ENCODE assay signal across 29 cellular contexts in genomic region chr14:77549451-77549850, GRCh38. TPM values are rescaled to one million over a fixed set of nuclear protein-coding genes. Genes with fewer than 3 reads are reported as not detected.
"Had no signal": no experiment of that assay in that cellular context is flagged by ENCODE, and none has a peak within 500 bp of the region (broad histone marks: within the 10 kb centered on the region; RNA-seq: fewer than 3 reads in every experiment).

No MANE protein-coding gene starts in this region.

- H3K4me1 Mint-ChIP-seq: nephron; stimulated activated effector memory CD8-positive, alpha-beta T cell treated with anti-CD3 and anti-CD28 coated beads, Interleukin-12 subunit alpha, Interleukin-12 subunit beta, amount 100 ng/mL, for 72 hours had no signal

- H3K9me3 Mint-ChIP-seq: central memory CD8-positive, alpha-beta T cell; dendritic cell treated with granulocyte-macrophage colony-stimulating factor and Interleukin-4, amounts not matched to agents 40 ng/mL and 50 ng/mL, for 4 days; naive thymus-derived CD4-positive, alpha-beta T cell; nephron; stimulated activated effector memory CD8-positive, alpha-beta T cell treated with anti-CD3 and anti-CD28 coated beads, Interleukin-12 subunit alpha, Interleukin-12 subunit beta, amount 100 ng/mL, for 72 hours had no signal

- H3K27ac ChIP-seq: colonic mucosa, esophagus muscularis mucosa, foreskin keratinocyte, gastroesophageal sphincter, heart left ventricle, hepatocyte, lower lobe of right lung, pancreas, right lobe of liver, stomach, thyroid gland, upper lobe of left lung had no signal

- H3K4me3 Mint-ChIP-seq: central memory CD8-positive, alpha-beta T cell; dendritic cell treated with granulocyte-macrophage colony-stimulating factor and Interleukin-4, amounts not matched to agents 40 ng/mL and 50 ng/mL, for 4 days; naive thymus-derived CD4-positive, alpha-beta T cell; nephron; stimulated activated effector memory CD8-positive, alpha-beta T cell treated with anti-CD3 and anti-CD28 coated beads, Interleukin-12 subunit alpha, Interleukin-12 subunit beta, amount 100 ng/mL, for 72 hours had no signal

- ATAC-seq: foreskin keratinocyte; gastroesophageal sphincter; heart left ventricle; left colon; left ventricle myocardium superior; lower lobe of right lung; naive thymus-derived CD4-positive, alpha-beta T cell; pancreas; right lobe of liver; stimulated activated effector memory CD8-positive, alpha-beta T cell treated with anti-CD3 and anti-CD28 coated beads, Interleukin-12 subunit alpha, Interleukin-12 subunit beta, amount 100 ng/mL, for 72 hours had no signal

- H3K4me3 ChIP-seq: colonic mucosa, esophagus muscularis mucosa, gastroesophageal sphincter, heart left ventricle, hepatocyte, lower lobe of right lung, pancreas, right lobe of liver, smooth muscle cell, stomach, thyroid gland, upper lobe of left lung had no signal

- H3K79me2 ChIP-seq: hepatocyte had no signal

- H3K4me1 ChIP-seq: colonic mucosa, foreskin keratinocyte, gastroesophageal sphincter, pancreas, right lobe of liver, stomach, thyroid gland had no signal

- H2AFZ ChIP-seq: hepatocyte had no signal

- H3K27me3 ChIP-seq: colonic mucosa, esophagus muscularis mucosa, foreskin keratinocyte, gastroesophageal sphincter, heart left ventricle, hepatocyte, pancreas, right lobe of liver, stomach, thyroid gland, upper lobe of left lung had no signal

- H3K36me3 ChIP-seq: colonic mucosa had no signal

- H3K27me3 Mint-ChIP-seq: central memory CD8-positive, alpha-beta T cell; dendritic cell treated with granulocyte-macrophage colony-stimulating factor and Interleukin-4, amounts not matched to agents 40 ng/mL and 50 ng/mL, for 4 days; naive thymus-derived CD4-positive, alpha-beta T cell had no signal

- H3K4me2 ChIP-seq: hepatocyte, smooth muscle cell had no signal

- H3K27ac Mint-ChIP-seq: dendritic cell treated with granulocyte-macrophage colony-stimulating factor and Interleukin-4, amounts not matched to agents 40 ng/mL and 50 ng/mL, for 4 days; naive thymus-derived CD4-positive, alpha-beta T cell; nephron; stimulated activated effector memory CD8-positive, alpha-beta T cell treated with anti-CD3 and anti-CD28 coated beads, Interleukin-12 subunit alpha, Interleukin-12 subunit beta, amount 100 ng/mL, for 72 hours had no signal

- DNase-seq: colonic mucosa; effector CD8-positive, alpha-beta T cell; foreskin keratinocyte; heart left ventricle; left colon; left ventricle myocardium superior; lower lobe of right lung; naive thymus-derived CD4-positive, alpha-beta T cell; occipital lobe; pancreas; right lobe of liver; stimulated activated CD4-positive, alpha-beta T cell treated with anti-CD3 and anti-CD28 coated beads, Interleukin-12 subunit alpha, Interleukin-12 subunit beta, amount 100 ng/mL, for 4 hours; stimulated activated CD4-positive, alpha-beta T cell treated with anti-CD3 and anti-CD28 coated beads, Interleukin-1b, Interleukin-23, amount 100 ng/mL, for 48 hours; stimulated activated CD4-positive, alpha-beta T cell treated with anti-CD3 and anti-CD28 coated beads, Interleukin-4, amount 100 ng/mL, for 1 hour; stimulated activated naive CD4-positive, alpha-beta T cell treated with Interleukin-2 at 50 U/mL for 16 hours; stomach; thyroid gland; upper lobe of left lung had no signal

- H3K9me3 ChIP-seq: colonic mucosa, esophagus muscularis mucosa, gastroesophageal sphincter, heart left ventricle, lower lobe of right lung, pancreas, right lobe of liver, stomach, thyroid gland, upper lobe of left lung had no signal

RNA-seq across cellular contexts. Expression of gene ISM2, which starts 50.8 kb away (rescaled TPM):
- total RNA-seq: endothelial cell of umbilical vein; fibroblast of lung; lower lobe of right lung; naive thymus-derived CD4-positive, alpha-beta T cell; pancreas; pulmonary artery endothelial cell; thyroid gland; upper lobe of left lung had no signal
- polyA plus RNA-seq: endothelial cell of umbilical vein; fibroblast of lung; heart left ventricle; naive thymus-derived CD4-positive, alpha-beta T cell; pancreas had no signal
